ENCODE assay signal across 34 cellular contexts in genomic region chr20:63837475-63837874, GRCh38. TPM values are rescaled to one million over a fixed set of nuclear protein-coding genes. Genes with fewer than 3 reads are reported as not detected.
DNase-seq lines count a peak whose midpoint lies in the region; ATAC-seq, FAIRE-seq and TF ChIP-seq lines count a peak whose summit lies in the region.
"Had no signal": no experiment of that assay in that cellular context is flagged by ENCODE, and none has a peak within 500 bp of the region (broad histone marks: within the 10 kb centered on the region; RNA-seq: fewer than 3 reads in every experiment).

No MANE protein-coding gene starts in this region.

- H3K4me3 ChIP-seq in BLaER1 = no peak overlapping the region
- H3K4me3 ChIP-seq in bronchial epithelial cell (ENCODE audit: low read depth, low read length) = no peak overlapping the region
- no peak overlapping the region for H3K4me3 ChIP-seq in aorta (ENCODE audit: low read length in 2 of 2)
- H3K4me3 ChIP-seq: adrenal gland, breast epithelium, colonic mucosa, esophagus squamous epithelium, smooth muscle cell, testis had no signal

- H4K5ac ChIP-seq in H9 (ENCODE audit: insufficient read length, low read depth, low read length) = no peak overlapping the region

- H3K23ac ChIP-seq in H9 (ENCODE audit: insufficient read length, low read depth, low read length) = no peak overlapping the region

- no peak for FAIRE-seq in bronchial epithelial cell (lab: Jason Lieb, UNC)
- FAIRE-seq: frontal cortex had no signal

- H3K4me1 Mint-ChIP-seq in H9 (peaks cover 7 to 37% of the 10 kb centered on the region in 2 experiments), nephron progenitor cell (peaks cover 68% of the 10 kb centered on the region)

- H3K56ac ChIP-seq in H9 (ENCODE audit: insufficient read length, low read depth, low read length) = no peak overlapping the region

- no peak overlapping the region for H2BK12ac ChIP-seq in H9 (ENCODE audit: insufficient read length, low read depth, low read length)

- H3K14ac ChIP-seq in H9 (ENCODE audit: insufficient read depth, low read length) = no peak overlapping the region

- H3K9me3 ChIP-seq in BLaER1 = no peaks in the 10 kb centered on the region
- no peaks in the 10 kb centered on the region for H3K9me3 ChIP-seq in H9 (ENCODE audit: control insufficient read depth, low read depth, low read length)
- H3K9me3 ChIP-seq in aorta (ENCODE audit: control insufficient read depth, low read length) = no peaks in the 10 kb centered on the region
- H3K9me3 ChIP-seq: adrenal gland, breast epithelium, colonic mucosa, esophagus squamous epithelium, testis had no signal

- peak; percentile 15 for DNase-seq in H9
- DNase-seq in bronchial epithelial cell (ENCODE audit: low read depth) = peak; percentile 38
- no peak for DNase-seq in nephron progenitor cell
- DNase-seq in NCI-H2196 treated with DMSO at 0.1 percent for 48 hours (lab: John Stamatoyannopoulos, UW; ENCODE audit: unreplicated experiment) = no peak
- no peak for DNase-seq in mucosa of gallbladder (ENCODE audit: low spot score)
- DNase-seq in ACHN = no peak
- DNase-seq in aorta = no peak
- DNase-seq: activated CD4-positive, alpha-beta T cell treated with anti-CD3 and anti-CD28 coated beads, Interleukin-2, amount 10 ng/mL, durations not matched to agents 7 days and 5 days; activated naive CD4-positive, alpha-beta T cell treated with Interleukin-2 at 50 U/mL for 16 hours; activated T-cell treated with anti-CD3 and anti-CD28 coated beads, Interleukin-2, amount 50 U/mL, for 72 hours; adrenal gland; Calu3; colonic mucosa; effector memory CD8-positive, alpha-beta T cell; esophagus squamous epithelium; hippocampal formation; NCI-H1092; NCI-H187; NCI-H226; NCI-H774; occipital lobe; stimulated activated CD4-positive, alpha-beta T cell treated with anti-CD3 and anti-CD28 coated beads, Interleukin-2, amount 100 ng/mL, for 24 hours; testis had no signal

- H3K4me3 Mint-ChIP-seq in H9 = no peak overlapping the region
- H3K4me3 Mint-ChIP-seq in nephron progenitor cell = peak overlapping the region; percentile 6
- H3K4me3 Mint-ChIP-seq: activated CD4-positive, alpha-beta T cell treated with anti-CD3 and anti-CD28 coated beads, Interleukin-2, amount 10 ng/mL, durations not matched to agents 7 days and 5 days; activated T-cell treated with anti-CD3 and anti-CD28 coated beads, Interleukin-2, amount 50 U/mL, for 72 hours; effector memory CD8-positive, alpha-beta T cell; T-helper 2 cell treated with Interferon-gamma antibody and Interleukin-4, amounts not matched to agents 5 μg/mL and 100 μg/mL, for 36 hours had no signal

- H3K36me3 ChIP-seq in BLaER1 = no peaks in the 10 kb centered on the region
- no peaks in the 10 kb centered on the region for H3K36me3 ChIP-seq in bronchial epithelial cell (ENCODE audit: control insufficient read depth, insufficient read depth, low read length)
- no peaks in the 10 kb centered on the region for H3K36me3 ChIP-seq in aorta (ENCODE audit: control insufficient read depth in 1 of 2, insufficient read depth in 2 of 2, low read length in 1 of 2)
- H3K36me3 ChIP-seq: adrenal gland, breast epithelium, colonic mucosa, esophagus squamous epithelium had no signal

- WGBS in H9 (ENCODE audit: extremely low coverage, insufficient read length, low lambda C conversion rate) = no CpG with 5 or more reads among the region's 8 CpGs
- WGBS in aorta, 2 donors = 40 to 42% methylated on average over 8 of the region's 8 CpGs

- no peak overlapping the region for H3K9ac ChIP-seq in BLaER1
- no peak overlapping the region for H3K9ac ChIP-seq in H9 (ENCODE audit: extremely low read depth, insufficient read length, low read length)

- in situ Hi-C loops in ACHN (cut with HindIII; ENCODE audit: low pct_ligation_motif_present, low pct_unique_long_range_greater_than_20kb, low sequenced_read_pairs) = no loop called here

- H3K4me1 ChIP-seq in BLaER1 = peaks cover 77% of the 10 kb centered on the region
- no peaks in the 10 kb centered on the region for H3K4me1 ChIP-seq in H9 (ENCODE audit: insufficient read depth, low read length)
- no peaks in the 10 kb centered on the region for H3K4me1 ChIP-seq in aorta (ENCODE audit: control insufficient read depth in 1 of 2, insufficient read depth in 2 of 2, low read length in 2 of 2)

- no peak for TF ChIP-seq CTCF in H9 (conservative IDR thresholded peaks at IDR 0.05)
- TF ChIP-seq CTCF in bronchial epithelial cell (IDR thresholded peaks at IDR 0.05; ENCODE audit: insufficient read depth, low read length, severe bottlenecking) = no peak
- TF ChIP-seq CTCF in nephron progenitor cell (IDR thresholded peaks at IDR 0.05) = no peak

- H3K4ac ChIP-seq in H9 (ENCODE audit: low read depth, low read length) = no peak overlapping the region

- no peaks in the 10 kb centered on the region for H3K9me3 Mint-ChIP-seq in H9
- H3K9me3 Mint-ChIP-seq in nephron progenitor cell = no peaks in the 10 kb centered on the region
- H3K9me3 Mint-ChIP-seq: activated CD4-positive, alpha-beta T cell treated with anti-CD3 and anti-CD28 coated beads, Interleukin-2, amount 10 ng/mL, durations not matched to agents 7 days and 5 days; activated T-cell treated with anti-CD3 and anti-CD28 coated beads, Interleukin-2, amount 50 U/mL, for 72 hours; effector memory CD8-positive, alpha-beta T cell; T-helper 2 cell treated with Interferon-gamma antibody and Interleukin-4, amounts not matched to agents 5 μg/mL and 100 μg/mL, for 36 hours had no signal

- H3K27ac Mint-ChIP-seq in H9 (no peak overlapping the region), nephron progenitor cell (peak overlapping the region; percentile 26)
- H3K27ac Mint-ChIP-seq: activated CD4-positive, alpha-beta T cell treated with anti-CD3 and anti-CD28 coated beads, Interleukin-2, amount 10 ng/mL, durations not matched to agents 7 days and 5 days; activated T-cell treated with anti-CD3 and anti-CD28 coated beads, Interleukin-2, amount 50 U/mL, for 72 hours; effector memory CD8-positive, alpha-beta T cell; T-helper 2 cell treated with Interferon-gamma antibody and Interleukin-4, amounts not matched to agents 5 μg/mL and 100 μg/mL, for 36 hours had no signal

- H2BK20ac ChIP-seq in H9 (ENCODE audit: low read depth, low read length, poor library complexity, severe bottlenecking) = no peak overlapping the region

- H3K79me2 ChIP-seq in H9 (ENCODE audit: insufficient read depth, low read length) = no peaks in the 10 kb centered on the region

- no peaks in the 10 kb centered on the region for H3K79me1 ChIP-seq in H9 (ENCODE audit: insufficient read depth, low read depth, low read length, poor library complexity, severe bottlenecking)

- intact Hi-C loops in aorta (cut with DNase I) = no loop called here

- no peak overlapping the region for H2BK5ac ChIP-seq in H9 (ENCODE audit: insufficient read length, low read length)

- H4K20me1 ChIP-seq in BLaER1 = peaks cover 11% of the 10 kb centered on the region
- H4K20me1 ChIP-seq in H9 (ENCODE audit: control insufficient read depth, insufficient read depth, insufficient read length) = no peaks in the 10 kb centered on the region

- H3T11ph ChIP-seq in H9 (ENCODE audit: low read length) = no peak overlapping the region

- H3K4me2 ChIP-seq in BLaER1 (peak overlapping the region; percentile 69), H9 (ENCODE audit: insufficient read depth, insufficient read length, low read length) (no peak overlapping the region)
- H3K4me2 ChIP-seq: smooth muscle cell had no signal

- no peak overlapping the region for H2BK15ac ChIP-seq in H9 (ENCODE audit: low read depth, low read length)

- H3K27ac ChIP-seq in BLaER1 (no peak overlapping the region), H9 (ENCODE audit: insufficient read length, low read depth, low read length) (no peak overlapping the region), aorta (ENCODE audit: low read depth in 1 of 2, low read length in 2 of 2) (no peak overlapping the region)
- H3K27ac ChIP-seq: breast epithelium, C4-2B, colonic mucosa, esophagus squamous epithelium, testis, VCaP had no signal

- no peaks in the 10 kb centered on the region for H3K36me3 Mint-ChIP-seq in H9 (ENCODE audit: insufficient read depth in 1 of 3, low read depth in 3 of 3)
- H3K36me3 Mint-ChIP-seq in nephron progenitor cell (ENCODE audit: low read depth) = no peaks in the 10 kb centered on the region

- peaks cover 26% of the 10 kb centered on the region for H3K27me3 ChIP-seq in BLaER1
- H3K27me3 ChIP-seq in H9 (ENCODE audit: insufficient read depth, low read length) = no peaks in the 10 kb centered on the region; the same call in 1 of the 2 replicates
- H3K27me3 ChIP-seq in bronchial epithelial cell (ENCODE audit: control insufficient read depth, insufficient read depth, low read length) = peaks cover 2% of the 10 kb centered on the region
- H3K27me3 ChIP-seq in aorta (ENCODE audit: control insufficient read depth in 1 of 2, insufficient read depth in 2 of 2, low read length in 1 of 2) = no peaks in the 10 kb centered on the region
- H3K27me3 ChIP-seq: adrenal gland, breast epithelium, testis had no signal

- peaks cover 18% of the 10 kb centered on the region for H3K27me3 Mint-ChIP-seq in H9 (ENCODE audit: low read depth)
- H3K27me3 Mint-ChIP-seq in nephron progenitor cell (ENCODE audit: low read depth, poor library complexity) = peaks cover 7% of the 10 kb centered on the region

- no peak overlapping the region for H4K91ac ChIP-seq in H9 (ENCODE audit: insufficient read length, low read depth, low read length)

- H3K18ac ChIP-seq in H9 (ENCODE audit: insufficient read length, low read depth, low read length) = no peak overlapping the region

- ATAC-seq in aorta (ENCODE audit: low FRiP score) = no peak
- ATAC-seq: activated T-cell treated with anti-CD3 and anti-CD28 coated beads, Interleukin-2, amount 50 U/mL, for 72 hours; effector memory CD8-positive, alpha-beta T cell; SK-N-SH treated with all-trans-retinoic acid at 6 μM for 48 hours had no signal

- H2AFZ ChIP-seq in H9 (ENCODE audit: low read length) = no peak overlapping the region

- H3K23me2 ChIP-seq in H9 (ENCODE audit: insufficient read length, low read depth, low read length, poor library complexity, severe bottlenecking) = no peaks in the 10 kb centered on the region

- no peak overlapping the region for H2AK5ac ChIP-seq in H9 (ENCODE audit: insufficient read length, low read length)

- no peak overlapping the region for H2BK120ac ChIP-seq in H9 (ENCODE audit: low read depth, low read length, poor library complexity, severe bottlenecking)

- no peak overlapping the region for H4K8ac ChIP-seq in H9 (replicated peaks; ENCODE audit: insufficient read length, low read depth, low read length)

RNA-seq across cellular contexts. Expression of gene ZBTB46, which starts 6.4 kb away (rescaled TPM):
- 27.1 and 27.3 TPM in 2 replicates for total RNA-seq in H9 (2021)
- total RNA-seq in bronchial epithelial cell = 0.53 and 2.0 TPM in 2 replicates
- total RNA-seq in mucosa of gallbladder = 9.0 TPM
- 10 to 100 TPM; 17.4 to 22.7 TPM for total RNA-seq in aorta
- 1 to 10 TPM in 1 of 2 donors, under 1 TPM in 1; 0.50 to 2.1 TPM for polyA plus RNA-seq in aorta
- total RNA-seq: activated CD4-positive, alpha-beta T cell treated with anti-CD3 and anti-CD28 coated beads, Interleukin-2, amount 10 ng/mL, durations not matched to agents 7 days and 5 days had no signal

RNA-seq across cellular contexts. Expression of gene ABHD16B, which starts 23.8 kb away (rescaled TPM):
- total RNA-seq in H9 (2021) (not detected in 2 replicates), bronchial epithelial cell (not detected in 2 replicates), mucosa of gallbladder (not detected), aorta (not detected)
- polyA plus RNA-seq in aorta = under 1 TPM in 1 of 2 donors, not detected in 1; 0.38 TPM
- total RNA-seq: activated CD4-positive, alpha-beta T cell treated with anti-CD3 and anti-CD28 coated beads, Interleukin-2, amount 10 ng/mL, durations not matched to agents 7 days and 5 days; adrenal gland; breast epithelium; colonic mucosa; esophagus squamous epithelium; frontal cortex; LHCN-M2; lower leg skin; occipital lobe; smooth muscle cell had no signal
- polyA plus RNA-seq: AG04450 had no signal

RNA-seq across cellular contexts. Expression of gene TPD52L2, which starts 27.6 kb away (rescaled TPM):
- total RNA-seq in H9 (2021) (94.1 and 98.4 TPM in 2 replicates), bronchial epithelial cell (172 and 184 TPM in 2 replicates), mucosa of gallbladder (72.3 TPM), aorta (100 to 1,000 TPM in 1 of 2 donors, 10 to 100 TPM in 1; 91.2 to 110 TPM)
- polyA plus RNA-seq in aorta = 100 to 1,000 TPM in 1 of 2 donors, 10 to 100 TPM in 1; 89.8 to 112 TPM

RNA-seq across cellular contexts. Expression of gene DNAJC5, which starts 57.5 kb away (rescaled TPM):
- 42.9 and 43.0 TPM in 2 replicates for total RNA-seq in H9 (2021)
- total RNA-seq in bronchial epithelial cell = 120 and 121 TPM in 2 replicates
- total RNA-seq in mucosa of gallbladder = 53.0 TPM
- 10 to 100 TPM; 34.6 to 38.1 TPM for total RNA-seq in aorta
- 10 to 100 TPM; 16.2 to 17.2 TPM for polyA plus RNA-seq in aorta

Comparison
In these comparisons a context has a peak if more than half of its experiments do, and no peak if none do; other contexts are left out.
1. DNase-seq: peak in H9 (single experiment) and bronchial epithelial cell (single experiment); none in nephron progenitor cell (single experiment), NCI-H2196 treated with DMSO at 0.1 percent for 48 hours (single experiment), mucosa of gallbladder (single experiment), ACHN (single experiment) and aorta (0 of 2).